In the genomic region with DNA sequence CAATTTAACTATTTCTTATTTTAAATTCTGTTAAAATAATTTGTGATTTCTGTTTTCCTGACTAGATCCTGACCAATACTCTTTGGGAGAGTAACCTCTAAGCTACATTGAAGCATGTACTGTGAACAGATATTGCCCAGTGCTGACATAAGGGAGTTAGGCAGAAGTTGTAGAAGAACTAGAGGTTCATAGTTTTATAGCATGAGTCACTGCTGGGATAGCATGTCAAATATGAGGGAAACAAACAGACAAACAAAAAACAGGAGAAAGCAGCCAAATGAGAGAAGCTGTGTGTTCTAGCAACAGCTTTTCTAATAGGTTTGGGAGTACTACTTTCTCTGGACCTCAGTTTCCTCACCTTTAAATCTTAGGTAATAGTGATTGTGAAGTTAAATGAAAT, we compare ENCODE assay signal across 17 cellular contexts.
A peak's percentile ranks its signal among the peaks of the same experiment; 100 is the strongest.
DNase-seq lines count a peak whose midpoint lies in the region; ATAC-seq and TF ChIP-seq lines count a peak whose summit lies in the region.
"Had no signal": no experiment of that assay in that cellular context is flagged by ENCODE, and none has a peak within 500 bp of the region (broad histone marks: within the 10 kb centered on the region; RNA-seq: fewer than 3 reads in every experiment).

No MANE protein-coding gene starts in this region.

- POLR2A ChIA-PET in Panc1 (lab: Charles Lee) = no interaction called here

- H3K27me3 ChIP-seq in Panc1 (ENCODE audit: control insufficient read depth, insufficient read depth, low read length) = no peaks in the 10 kb centered on the region
- H3K27me3 ChIP-seq in smooth muscle cell (ENCODE audit: low read depth) = no peaks in the 10 kb centered on the region
- H3K27me3 ChIP-seq: neural progenitor cell had no signal

- peak overlapping the region in 1 of 2 donors; percentile 55 for H3K27ac Mint-ChIP-seq in activated naive CD4-positive, alpha-beta T cell treated with anti-CD3 and anti-CD28 coated beads, Interleukin-2, amount 50 U/mL, for 72 hours
- H3K27ac Mint-ChIP-seq: activated CD4-positive, alpha-beta memory T cell treated with anti-CD3 and anti-CD28 coated beads, Interleukin-2, amount 10 ng/mL, durations not matched to agents 7 days and 5 days; activated T-helper 1 cell treated with anti-CD3 and anti-CD28 coated beads, Interleukin-12 subunit alpha, Interleukin-12 subunit beta, Interleukin-2, Interleukin-4 antibody, amounts not matched to agents 30 ng/mL and 10 ng/mL and 1 ng/mL, durations not matched to agents 14 hours and 24 hours and 36 hours; CD4-positive, alpha-beta T cell; neural progenitor cell had no signal

- H3K4me1 ChIP-seq in Panc1 (ENCODE audit: control insufficient read depth, insufficient read depth, low read length) (peaks cover 24% of the 10 kb centered on the region), smooth muscle cell (ENCODE audit: low read depth) (peaks cover 34% of the 10 kb centered on the region)

- H3K9me3 ChIP-seq in Panc1 (ENCODE audit: control insufficient read depth, insufficient read depth, low read depth, low read length) (no peaks in the 10 kb centered on the region), smooth muscle cell (replicated peaks; ENCODE audit: low read depth) (no peaks in the 10 kb centered on the region)

- CTCF ChIA-PET in Panc1 (lab: Charles Lee) = no interaction called here

- no peaks in the 10 kb centered on the region for H3K9me3 Mint-ChIP-seq in activated naive CD4-positive, alpha-beta T cell treated with anti-CD3 and anti-CD28 coated beads, Interleukin-2, amount 50 U/mL, for 72 hours
- H3K9me3 Mint-ChIP-seq: activated T-helper 1 cell treated with anti-CD3 and anti-CD28 coated beads, Interleukin-12 subunit alpha, Interleukin-12 subunit beta, Interleukin-2, Interleukin-4 antibody, amounts not matched to agents 30 ng/mL and 10 ng/mL and 1 ng/mL, durations not matched to agents 14 hours and 24 hours and 36 hours; CD4-positive, alpha-beta T cell had no signal

- no peaks in the 10 kb centered on the region for H3K36me3 ChIP-seq in Panc1 (ENCODE audit: control insufficient read depth, insufficient read depth, low read length)
- no peaks in the 10 kb centered on the region for H3K36me3 ChIP-seq in smooth muscle cell (ENCODE audit: low read depth)
- H3K36me3 ChIP-seq: neural progenitor cell had no signal

- H3K4me2 ChIP-seq in smooth muscle cell = peak overlapping the region; percentile 42
- H3K4me2 ChIP-seq: neural progenitor cell had no signal

- no peaks in the 10 kb centered on the region for H4K20me1 ChIP-seq in smooth muscle cell (ENCODE audit: low read depth)

- no peak for TF ChIP-seq CTCF in Panc1 (IDR thresholded peaks at IDR 0.05)
- TF ChIP-seq CTCF in smooth muscle cell (IDR thresholded peaks at IDR 0.05; ENCODE audit: borderline replicate concordance, insufficient read depth, poor library complexity, severe bottlenecking) = no peak

- peaks cover 0 to 7% of the 10 kb centered on the region in 2 donors for H3K36me3 Mint-ChIP-seq in activated naive CD4-positive, alpha-beta T cell treated with anti-CD3 and anti-CD28 coated beads, Interleukin-2, amount 50 U/mL, for 72 hours

- H2AFZ ChIP-seq in smooth muscle cell (ENCODE audit: low read depth) = no peak overlapping the region
- H2AFZ ChIP-seq: neural progenitor cell had no signal

- H3K4me3 ChIP-seq in Panc1 (ENCODE audit: low read depth in 2 of 2, low read length in 2 of 2) (no peak overlapping the region), smooth muscle cell (no peak overlapping the region)
- H3K4me3 ChIP-seq: coronary artery, K562, lung, neural progenitor cell, skin epidermis had no signal

- in situ Hi-C loops in Panc1 (cut with HindIII; ENCODE audit: low pct_unique_long_range_greater_than_20kb, low sequenced_read_pairs) = no loop called here

- peaks cover 39% of the 10 kb centered on the region for H3K79me2 ChIP-seq in smooth muscle cell (ENCODE audit: low read depth)

- DNase-seq in EH (ENCODE audit: low read depth) = peak; percentile 57
- no peak for DNase-seq in Panc1 (ENCODE audit: low read depth, low spot score)
- peak; percentile 62 for DNase-seq in fibroblast of peridontal ligament (ENCODE audit: extremely low read depth)
- no peak for DNase-seq in smooth muscle cell (lab: John Stamatoyannopoulos, UW; ENCODE audit: unreplicated experiment)
- no peak for DNase-seq in NCI-H446 (lab: John Stamatoyannopoulos, UW)
- no peak for DNase-seq in activated naive CD4-positive, alpha-beta T cell treated with anti-CD3 and anti-CD28 coated beads, Interleukin-2, amount 50 U/mL, for 72 hours (ENCODE audit: low spot score in 2 of 2)
- DNase-seq in stimulated activated CD4-positive, alpha-beta T cell treated with anti-CD3 and anti-CD28 coated beads, Interleukin-12 subunit alpha, Interleukin-12 subunit beta, amount 100 ng/mL, for 4 hours = no peak
- DNase-seq: activated CD4-positive, alpha-beta memory T cell treated with anti-CD3 and anti-CD28 coated beads, Interleukin-2, amount 10 ng/mL, durations not matched to agents 7 days and 5 days; amygdala; CD4-positive, alpha-beta T cell; stimulated activated naive CD8-positive, alpha-beta T cell treated with anti-CD3 and anti-CD28 coated beads, Interleukin-15, Interleukin-2, amounts not matched to agents 100 U/mL and 50 U/mL, for 24 hours had no signal

- ATAC-seq in Panc1 = peak; percentile 51
- no peak for ATAC-seq in activated naive CD4-positive, alpha-beta T cell treated with anti-CD3 and anti-CD28 coated beads, Interleukin-2, amount 50 U/mL, for 72 hours
- ATAC-seq: K562 had no signal

- intact Hi-C loops in Panc1 (cut with micrococcal nuclease; ENCODE audit: unreplicated experiment) = no loop called here

- no TSS peak for BruUV-seq in Panc1 (replicated peaks; lab: Mats Ljungman, UMichigan)

- H3K9ac ChIP-seq in smooth muscle cell (ENCODE audit: low read depth) = no peak overlapping the region
- H3K9ac ChIP-seq: neural progenitor cell had no signal

- H3F3A ChIP-seq in smooth muscle cell (ENCODE audit: low read depth) = peaks cover 19% of the 10 kb centered on the region

- H3K27ac ChIP-seq in Panc1 (ENCODE audit: low read length) (peak overlapping the region; percentile 51), smooth muscle cell (ENCODE audit: low read depth) (peak overlapping the region; percentile 73)
- H3K27ac ChIP-seq: neural progenitor cell had no signal

Comparison
In these comparisons a context has a peak if more than half of its experiments do, and no peak if none do; other contexts are left out.
1. DNase-seq: peak in EH (single experiment) and fibroblast of peridontal ligament (single experiment); none in Panc1 (single experiment), smooth muscle cell (single experiment), NCI-H446 (0 of 2), activated naive CD4-positive, alpha-beta T cell treated with anti-CD3 and anti-CD28 coated beads, Interleukin-2, amount 50 U/mL, for 72 hours (0 of 2) and stimulated activated CD4-positive, alpha-beta T cell treated with anti-CD3 and anti-CD28 coated beads, Interleukin-12 subunit alpha, Interleukin-12 subunit beta, amount 100 ng/mL, for 4 hours (single experiment).